Comparison of ENCODE assay signal across 13 cellular contexts in genomic region chr3:102233881-102234280, GRCh38.
DNase-seq lines count a peak whose midpoint lies in the region; ATAC-seq lines count a peak whose summit lies in the region.
"Had no signal": no experiment of that assay in that cellular context is flagged by ENCODE, and none has a peak within 500 bp of the region (broad histone marks: within the 10 kb centered on the region; RNA-seq: fewer than 3 reads in every experiment).

No MANE protein-coding gene starts in this region.

- H3K27me3 Mint-ChIP-seq in activated T-cell treated with anti-CD3 and anti-CD28 coated beads, Interleukin-2, amount 50 U/mL, for 72 hours (ENCODE audit: low read depth): peaks cover 5% of the 10 kb centered on the region

- H3K4me1 Mint-ChIP-seq in activated T-cell treated with anti-CD3 and anti-CD28 coated beads, Interleukin-2, amount 50 U/mL, for 72 hours (ENCODE audit: low read depth): peaks cover 14% of the 10 kb centered on the region

- H3K36me3 Mint-ChIP-seq in activated T-cell treated with anti-CD3 and anti-CD28 coated beads, Interleukin-2, amount 50 U/mL, for 72 hours (ENCODE audit: insufficient read depth in 2 of 2): no peaks in the 10 kb centered on the region

- H3K4me3 Mint-ChIP-seq in activated T-cell treated with anti-CD3 and anti-CD28 coated beads, Interleukin-2, amount 50 U/mL, for 72 hours: no peak overlapping the region

- no peak overlapping the region for H3K9ac ChIP-seq in endocrine pancreas (ENCODE audit: control insufficient read depth, insufficient read depth, low read length)

- H3K4me1 ChIP-seq in endocrine pancreas (ENCODE audit: control insufficient read depth, insufficient read depth, low read length): peaks cover 36% of the 10 kb centered on the region

- no peaks in the 10 kb centered on the region for H3K9me3 ChIP-seq in endocrine pancreas (ENCODE audit: control insufficient read depth, low read length)

- peak overlapping the region; percentile 14 for H3K4me3 ChIP-seq in endocrine pancreas (ENCODE audit: control insufficient read depth, insufficient read depth, low read length)

- DNase-seq in activated T-cell treated with anti-CD3 and anti-CD28 coated beads, Interleukin-2, amount 50 U/mL, for 72 hours: no peak
- DNase-seq in sciatic nerve (ENCODE audit: low spot score) (no peak), NCI-H1092 treated with DMSO at 0.1 percent for 48 hours (lab: John Stamatoyannopoulos, UW) (no peak)
- no peak for DNase-seq in activated effector memory CD4-positive, alpha-beta T cell treated with anti-CD3 and anti-CD28 coated beads, Interleukin-2, amount 50 U/mL, for 16 hours
- DNase-seq: activated naive CD4-positive, alpha-beta T cell; effector CD4-positive, alpha-beta T cell; NCI-H345; occipital lobe; T-helper 9 cell had no signal

- intact Hi-C loops in sciatic nerve (cut with DNase I): no loop called here

- peak; percentile 90 for ATAC-seq in GM18858 (IDR thresholded peaks at IDR 0.05; ENCODE audit: unreplicated experiment)
- ATAC-seq in GM21619 (IDR thresholded peaks at IDR 0.05; ENCODE audit: unreplicated experiment): peak; percentile 94
- ATAC-seq in HG03159 (IDR thresholded peaks at IDR 0.05; ENCODE audit: unreplicated experiment): peak; percentile 87
- ATAC-seq in activated T-cell treated with anti-CD3 and anti-CD28 coated beads, Interleukin-2, amount 50 U/mL, for 72 hours (replicated peaks in 1 of 2): no peak
- ATAC-seq in sciatic nerve: no peak

- no peaks in the 10 kb centered on the region for H3K36me3 ChIP-seq in endocrine pancreas (ENCODE audit: control insufficient read depth, insufficient read depth, low read length)

- no peaks in the 10 kb centered on the region for H3K9me3 Mint-ChIP-seq in activated T-cell treated with anti-CD3 and anti-CD28 coated beads, Interleukin-2, amount 50 U/mL, for 72 hours

- no peaks in the 10 kb centered on the region for H3K27me3 ChIP-seq in endocrine pancreas (ENCODE audit: control insufficient read depth, insufficient read depth, low read length)

- H3K27ac Mint-ChIP-seq in activated T-cell treated with anti-CD3 and anti-CD28 coated beads, Interleukin-2, amount 50 U/mL, for 72 hours: no peak overlapping the region

Comparison
In these comparisons a context has a peak if more than half of its experiments do, and no peak if none do; other contexts are left out.
1. ATAC-seq: peak in GM18858 (single experiment), GM21619 (single experiment) and HG03159 (single experiment); none in activated T-cell treated with anti-CD3 and anti-CD28 coated beads, Interleukin-2, amount 50 U/mL, for 72 hours (0 of 2) and sciatic nerve (single experiment).